In genomic region chrX:1248381-1249061, GRCh38 we compare ENCODE assay signal across 10 cellular contexts. TPM values are rescaled to one million over a fixed set of nuclear protein-coding genes. Genes with fewer than 3 reads are reported as not detected.
DNase-seq lines count a peak whose midpoint lies in the region; ATAC-seq, FAIRE-seq and TF ChIP-seq lines count a peak whose summit lies in the region.
"Had no signal": no experiment of that assay in that cellular context is flagged by ENCODE, and none has a peak within 500 bp of the region (broad histone marks: within the 10 kb centered on the region; RNA-seq: fewer than 3 reads in every experiment).

No MANE protein-coding gene starts in this region.

- intact Hi-C loops in posterior vena cava (cut with DNase I): no loop called here

- H3F3A ChIP-seq in DOHH2 (ENCODE audit: control insufficient read depth, insufficient read depth): 0 out of 2 replicates have a peak, but pooled peaks cover 2% of the 10 kb centered on the region

- H3K9me3 ChIP-seq in DOHH2 (ENCODE audit: control insufficient read depth, insufficient read depth, low read length) (no peaks in the 10 kb centered on the region), neuron (ENCODE audit: low read length) (no peaks in the 10 kb centered on the region)

- peak overlapping the region; percentile 86 for H2AFZ ChIP-seq in neuron (ENCODE audit: low read depth, low read length)

- TF ChIP-seq CTCF in DOHH2 (IDR thresholded peaks at IDR 0.05; ENCODE audit: low read depth, low read length, poor library complexity, severe bottlenecking) (no peak), brain (conservative IDR thresholded peaks at IDR 0.05) (no peak)

- ATAC-seq in GM21390 (IDR thresholded peaks at IDR 0.05; ENCODE audit: unreplicated experiment) (no peak), HG02852 (IDR thresholded peaks at IDR 0.05; ENCODE audit: unreplicated experiment) (no peak)

- no peaks in the 10 kb centered on the region for H3K9me2 ChIP-seq in DOHH2 (replicated peaks; ENCODE audit: control insufficient read depth, low read length)

- H3K36me3 ChIP-seq in DOHH2 (ENCODE audit: control insufficient read depth, low read length): no peaks in the 10 kb centered on the region
- H3K36me3 ChIP-seq in neuron (ENCODE audit: insufficient read depth, low read length): no peaks in the 10 kb centered on the region

- H3K36me3 Mint-ChIP-seq in brain: peaks cover 13% of the 10 kb centered on the region

- peak overlapping the region; percentile 59 for H3K4me3 ChIP-seq in DOHH2 (ENCODE audit: low read length)
- peak overlapping the region; percentile 60 for H3K4me3 ChIP-seq in neuron (ENCODE audit: low read length)

- no peak for FAIRE-seq in HTR-8/SVneo (lab: Jason Lieb, UNC)

- H3K4me1 ChIP-seq in DOHH2 (ENCODE audit: control insufficient read depth, low read length) (peaks cover 35% of the 10 kb centered on the region), neuron (ENCODE audit: insufficient read depth, low read length) (peaks cover 10% of the 10 kb centered on the region)

- peak overlapping the region in 4 of 5 experiments; percentile 48 to 80 (median 75) for H3K4me3 Mint-ChIP-seq in brain

- H3K27me3 ChIP-seq in DOHH2 (ENCODE audit: control insufficient read depth, low read length) (no peaks in the 10 kb centered on the region), neuron (ENCODE audit: insufficient read depth, low read length) (no peaks in the 10 kb centered on the region)

- H3K27me3 Mint-ChIP-seq in brain: peaks cover 9% of the 10 kb centered on the region

- H4K20me1 ChIP-seq in DOHH2 (ENCODE audit: control insufficient read depth, insufficient read depth, low read depth, low read length): no peaks in the 10 kb centered on the region

- peak; percentile 49 for DNase-seq in HTR-8/SVneo (ENCODE audit: insufficient read length, low spot score)
- no peak for DNase-seq in posterior vena cava (ENCODE audit: low spot score)
- DNase-seq in SIG-M5 treated with dmso at 0.1 percent for 504 hours (lab: John Stamatoyannopoulos, UW; ENCODE audit: unreplicated experiment): no peak
- DNase-seq: NCI-H2171 treated with DMSO at 0.1 percent for 48 hours had no signal

- H3K4me2 ChIP-seq in DOHH2 (ENCODE audit: low read length): peak overlapping the region; percentile 75

- H3K27ac Mint-ChIP-seq in brain: peak overlapping the region in 3 of 5 experiments; percentile 41 to 96 (median 90)

- no peaks in the 10 kb centered on the region for H3K79me2 ChIP-seq in DOHH2 (ENCODE audit: control insufficient read depth, low read length)

- peak overlapping the region; percentile 79 for H3K27ac ChIP-seq in DOHH2 (ENCODE audit: low read depth, low read length)

- peaks cover 11 to 54% (median 19%) of the 10 kb centered on the region in 5 experiments for H3K9me3 Mint-ChIP-seq in brain

- H3K4me1 Mint-ChIP-seq in brain: peaks cover 18% of the 10 kb centered on the region

RNA-seq across cellular contexts. Expression of gene CSF2RA, which starts 20.1 kb away (rescaled TPM):
- polyA plus RNA-seq in brain (ENCODE audit: insufficient read depth, low read depth, low replicate concordance): 2.9 TPM
- 10 to 100 TPM in 1 of 2 donors, 1 to 10 TPM in 1; 4.9 to 13.1 TPM for total RNA-seq in posterior vena cava
- total RNA-seq: lung microvascular endothelial cell had no signal

RNA-seq across cellular contexts. Expression of gene CRLF2, which starts 36.1 kb away (rescaled TPM):
- not detected for polyA plus RNA-seq in brain (ENCODE audit: insufficient read depth, low read depth, low replicate concordance)
- 1 to 10 TPM in 1 of 2 donors, under 1 TPM in 1; 0.33 to 1.1 TPM for total RNA-seq in posterior vena cava
- total RNA-seq: lung microvascular endothelial cell had no signal
